8 cellular contexts compared by ENCODE assay signal in the genomic region with DNA sequence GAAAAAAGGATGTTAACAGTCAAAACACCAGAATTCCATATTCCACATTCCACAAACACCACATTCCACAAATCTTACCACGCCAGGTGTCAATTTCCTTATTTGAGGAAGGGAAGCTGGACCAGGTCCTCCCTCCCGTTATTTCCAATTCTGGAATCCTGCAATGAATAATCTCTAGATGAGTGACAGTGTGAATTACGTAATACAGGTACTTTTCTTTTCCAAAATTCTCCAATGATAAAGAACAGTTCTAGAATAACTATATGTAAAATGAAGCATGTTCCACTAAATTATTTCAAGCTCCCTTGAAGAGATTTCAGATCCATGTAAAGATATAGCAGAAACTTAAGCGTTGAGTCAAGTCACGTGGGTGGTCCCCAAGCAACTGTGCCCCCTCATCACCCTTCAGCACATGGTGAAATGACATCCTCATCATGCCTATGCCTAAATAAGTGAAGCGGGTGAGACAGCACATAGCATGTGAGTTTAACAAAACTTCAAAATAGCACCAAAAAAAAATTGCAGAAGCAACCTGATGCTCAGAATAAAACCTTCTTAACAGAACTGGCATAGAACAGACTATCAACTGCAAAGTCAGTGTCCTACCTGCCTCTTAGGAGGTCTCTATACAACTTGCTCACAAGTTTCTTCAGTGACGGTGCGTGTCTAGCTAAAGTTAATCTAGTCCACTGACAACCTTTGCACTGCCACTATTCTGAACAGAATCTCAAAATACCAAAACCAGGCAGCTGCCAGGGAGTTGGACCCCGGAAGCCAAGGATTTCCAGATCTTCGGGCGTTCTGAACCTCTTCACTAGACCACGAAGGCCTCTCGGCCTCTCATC. TPM values are rescaled to one million over a fixed set of nuclear protein-coding genes. Genes with fewer than 3 reads are reported as not detected.
DNase-seq lines count a peak whose midpoint lies in the region; ATAC-seq, FAIRE-seq and TF ChIP-seq lines count a peak whose summit lies in the region.

No MANE protein-coding gene starts in this region.

- peak; percentile 3 for ATAC-seq in GM19438 (IDR thresholded peaks at IDR 0.05; ENCODE audit: low read depth, unreplicated experiment)
- peak; percentile 2 for ATAC-seq in stimulated activated memory B cell treated with anti-CD40 and anti-IgM and Interleukin-4, amounts not matched to agents 10 μg/mL and 1 μg/mL and 100 μg/mL, for 72 hours
- no peak for ATAC-seq in HG03457 (IDR thresholded peaks at IDR 0.05; ENCODE audit: unreplicated experiment)

- no peak for FAIRE-seq in astrocyte (lab: Jason Lieb, UNC)

- no peaks in the 10 kb centered on the region for H3K9me3 Mint-ChIP-seq in CD14-positive monocyte
- no peaks in the 10 kb centered on the region for H3K9me3 Mint-ChIP-seq in astrocyte (ENCODE audit: unreplicated experiment)
- no peaks in the 10 kb centered on the region for H3K9me3 Mint-ChIP-seq in immature natural killer cell
- H3K9me3 Mint-ChIP-seq in stimulated activated memory B cell treated with anti-CD40 and anti-IgM and Interleukin-4, amounts not matched to agents 10 μg/mL and 1 μg/mL and 100 μg/mL, for 72 hours, result peaks cover 2% of the 10 kb centered on the region

- H3K4me1 ChIP-seq in astrocyte (ENCODE audit: insufficient read depth, low read length), result peaks cover 10% of the 10 kb centered on the region

- peak overlapping the region; percentile 67 for H2AFZ ChIP-seq in astrocyte (ENCODE audit: low read depth, low read length)

- peaks cover 11% of the 10 kb centered on the region for H3K36me3 ChIP-seq in astrocyte (ENCODE audit: insufficient read depth, low read length)

- DNase-seq in CD14-positive monocyte (ENCODE audit: low spot score) (no peak), LHCN-M2 (ENCODE audit: low read depth) (peak; percentile 40), astrocyte (ENCODE audit: low read depth) (no peak), immature natural killer cell (no peak), 8988T (no peak)

- peaks cover 31% of the 10 kb centered on the region for H3K79me2 ChIP-seq in astrocyte (ENCODE audit: insufficient read depth, low read length)

- H3K4me2 ChIP-seq in astrocyte (ENCODE audit: low read length), result peak overlapping the region; percentile 91

- H3K36me3 Mint-ChIP-seq in CD14-positive monocyte (peaks cover 38 to 40% of the 10 kb centered on the region in 2 donors), astrocyte (ENCODE audit: low read depth, unreplicated experiment) (peaks cover 6% of the 10 kb centered on the region), immature natural killer cell (peaks cover 0 to 23% (median 18%) of the 10 kb centered on the region in 3 donors)
- H3K36me3 Mint-ChIP-seq in stimulated activated memory B cell treated with anti-CD40 and anti-IgM and Interleukin-4, amounts not matched to agents 10 μg/mL and 1 μg/mL and 100 μg/mL, for 72 hours, result peaks cover 31% of the 10 kb centered on the region

- H3K9me3 ChIP-seq in astrocyte (ENCODE audit: insufficient read depth, low read depth, low read length), result no peaks in the 10 kb centered on the region

- peak overlapping the region; percentile 89 for H3K4me3 ChIP-seq in astrocyte (ENCODE audit: insufficient read depth, low read depth, low read length)

- H3K4me1 Mint-ChIP-seq in CD14-positive monocyte (peaks cover 22% of the 10 kb centered on the region), astrocyte (ENCODE audit: low read depth, unreplicated experiment) (peaks cover 9% of the 10 kb centered on the region), immature natural killer cell (peaks cover 30% of the 10 kb centered on the region in 2 donors)
- peaks cover 27% of the 10 kb centered on the region for H3K4me1 Mint-ChIP-seq in stimulated activated memory B cell treated with anti-CD40 and anti-IgM and Interleukin-4, amounts not matched to agents 10 μg/mL and 1 μg/mL and 100 μg/mL, for 72 hours

- H3K27me3 Mint-ChIP-seq in CD14-positive monocyte (ENCODE audit: low read depth in 3 of 3) (peaks cover 0 to 3% (median 0%) of the 10 kb centered on the region in 3 donors), astrocyte (ENCODE audit: low read depth, unreplicated experiment) (no peaks in the 10 kb centered on the region), immature natural killer cell (ENCODE audit: low read depth in 3 of 3) (peaks cover 7 to 12% (median 10%) of the 10 kb centered on the region in 3 donors)
- no peaks in the 10 kb centered on the region for H3K27me3 Mint-ChIP-seq in stimulated activated memory B cell treated with anti-CD40 and anti-IgM and Interleukin-4, amounts not matched to agents 10 μg/mL and 1 μg/mL and 100 μg/mL, for 72 hours

- peaks cover 24% of the 10 kb centered on the region for H4K20me1 ChIP-seq in astrocyte (ENCODE audit: insufficient read depth, low read length)

- no peak for TF ChIP-seq CTCF in CD14-positive monocyte (IDR thresholded peaks at IDR 0.05)
- no peak for TF ChIP-seq CTCF in astrocyte (IDR thresholded peaks at IDR 0.05; ENCODE audit: insufficient read depth, low read depth, low read length)

- H3K27ac Mint-ChIP-seq in CD14-positive monocyte (peak overlapping the region; percentile 77 to 93 (median 82)), astrocyte (ENCODE audit: unreplicated experiment) (peak overlapping the region; percentile 69), immature natural killer cell (peak overlapping the region; percentile 60 to 88 (median 80))
- peak overlapping the region; percentile 90 for H3K27ac Mint-ChIP-seq in stimulated activated memory B cell treated with anti-CD40 and anti-IgM and Interleukin-4, amounts not matched to agents 10 μg/mL and 1 μg/mL and 100 μg/mL, for 72 hours

- H3K4me3 Mint-ChIP-seq in CD14-positive monocyte (peak overlapping the region; percentile 94), astrocyte (ENCODE audit: unreplicated experiment) (peak overlapping the region; percentile 93), immature natural killer cell (peak overlapping the region; percentile 86 to 92 (median 90))
- H3K4me3 Mint-ChIP-seq in stimulated activated memory B cell treated with anti-CD40 and anti-IgM and Interleukin-4, amounts not matched to agents 10 μg/mL and 1 μg/mL and 100 μg/mL, for 72 hours, result peak overlapping the region; percentile 81

- intact Hi-C loops in CD14-positive monocyte (cut with micrococcal nuclease), result loop anchor here in 1 of 2 donors (5.0 to 10.0 kb wide), 2 partner anchors 612 to 1020 kb away; partner anchors contain the start of gene SNX19

- H3K27ac ChIP-seq in astrocyte (ENCODE audit: low read depth, low read length), result no peak overlapping the region

- H3K27me3 ChIP-seq in astrocyte (ENCODE audit: insufficient read depth, low read length), result no peaks in the 10 kb centered on the region

- peak overlapping the region; percentile 86 for H3K9ac ChIP-seq in astrocyte (ENCODE audit: low read length)

RNA-seq across cellular contexts. Expression of gene NFRKB, which starts 0.9 kb away (rescaled TPM):
- 1 to 10 TPM; 5.8 to 9.1 TPM for polyA plus RNA-seq in CD14-positive monocyte
- total RNA-seq in LHCN-M2 (2014; rRNA removed), result 25.7 and 26.8 TPM in 2 replicates
- polyA plus RNA-seq in LHCN-M2 (2012), result 8.3 TPM
- 19.3 and 24.9 TPM in 2 replicates for total RNA-seq in astrocyte
- polyA plus RNA-seq in immature natural killer cell, result 10 to 100 TPM in 2 of 3 donors, 1 to 10 TPM in 1; 4.2 to 16.5 (median 10.7) TPM
